12 cellular contexts compared by ENCODE assay signal in the genomic region with DNA sequence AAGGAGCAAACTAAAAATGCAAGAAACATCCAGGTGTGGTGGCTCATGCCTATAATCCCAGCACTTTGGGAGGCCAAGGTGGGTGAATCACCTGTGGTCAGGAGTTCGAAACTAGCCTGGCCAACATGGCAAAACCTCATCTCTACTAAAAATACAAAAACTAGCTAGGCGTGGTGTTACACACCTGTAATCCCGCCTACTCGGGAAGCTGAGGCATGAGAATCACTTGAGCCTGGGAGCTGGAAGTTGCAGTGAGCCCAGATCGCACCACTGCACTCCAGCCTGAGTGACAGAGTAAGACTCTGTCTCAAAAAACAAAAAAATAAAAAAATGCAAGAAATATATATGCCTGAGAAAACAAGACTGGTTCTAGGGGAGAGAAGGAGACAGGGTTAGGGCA. TPM values are rescaled to one million over a fixed set of nuclear protein-coding genes. Genes with fewer than 3 reads are reported as not detected.
"Had no signal": no experiment of that assay in that cellular context is flagged by ENCODE, and none has a peak within 500 bp of the region (broad histone marks: within the 10 kb centered on the region; RNA-seq: fewer than 3 reads in every experiment).

No MANE protein-coding gene starts in this region.

RNA-seq across cellular contexts. Expression of a gene that starts 3.8 kb away (rescaled TPM):
- total RNA-seq: activated CD4-positive, alpha-beta T cell treated with anti-CD3 and anti-CD28 coated beads, Interleukin-2, amount 10 ng/mL, durations not matched to agents 24 days and 14 days; activated CD8-positive, alpha-beta T cell treated with anti-CD3 and anti-CD28 coated beads, Interleukin-2, amount 10 ng/mL, durations not matched to agents 7 days and 5 days; activated naive CD4-positive, alpha-beta T cell treated with anti-CD3 and anti-CD28 coated beads for 36 hours; activated naive CD4-positive, alpha-beta T cell treated with anti-CD3 and anti-CD28 coated beads, Interleukin-2, amount 50 U/mL, for 72 hours; adrenal gland; astrocyte; body of pancreas; breast epithelium; cardiac septum; NCI-H460; Right ventricle myocardium superior; T-helper 2 cell treated with Interferon-gamma antibody and Interleukin-4, amounts not matched to agents 100 ng/mL and 5 ng/mL, for 36 hours had no signal
- polyA plus RNA-seq: adrenal gland had no signal
